ENCODE assay signal across 15 cellular contexts in genomic region chr15:66578286-66578875, GRCh38. TPM values are rescaled to one million over a fixed set of nuclear protein-coding genes. Genes with fewer than 3 reads are reported as not detected.
DNase-seq lines count a peak whose midpoint lies in the region; ATAC-seq, FAIRE-seq and TF ChIP-seq lines count a peak whose summit lies in the region.
"Had no signal": no experiment of that assay in that cellular context is flagged by ENCODE, and none has a peak within 500 bp of the region (broad histone marks: within the 10 kb centered on the region; RNA-seq: fewer than 3 reads in every experiment).

No MANE protein-coding gene starts in this region.

- H3K27me3 ChIP-seq in left ventricle myocardium inferior (ENCODE audit: low read depth): no peaks in the 10 kb centered on the region
- no peaks in the 10 kb centered on the region for H3K27me3 ChIP-seq in fibroblast of lung (ENCODE audit: control insufficient read depth, insufficient read depth, low read length)
- no peaks in the 10 kb centered on the region for H3K27me3 ChIP-seq in upper lobe of right lung
- H3K27me3 ChIP-seq in MM.1S (replicated peaks; ENCODE audit: insufficient read depth, low read length): no peaks in the 10 kb centered on the region
- H3K27me3 ChIP-seq: dorsolateral prefrontal cortex had no signal

- DNase-seq in left ventricle myocardium inferior (no peak), Right ventricle myocardium superior (no peak), RCC 7860 (ENCODE audit: low spot score) (peak; percentile 79), fibroblast of lung (ENCODE audit: low read depth in 2 of 2) (peak; percentile 70), upper lobe of right lung (no peak), MM.1S (no peak)
- DNase-seq in stimulated activated naive CD4-positive, alpha-beta T cell (lab: John Stamatoyannopoulos, UW): no peak
- DNase-seq: activated CD4-positive, CD25-positive, alpha-beta regulatory T cell; activated naive CD4-positive, alpha-beta T cell treated with anti-CD3 and anti-CD28 coated beads, Interleukin-2, amount 50 U/mL, for 16 hours; C1 segment of cervical spinal cord; dorsolateral prefrontal cortex; naive B cell; small intestine had no signal

- H3K4me1 ChIP-seq in left ventricle myocardium inferior (peaks cover 26% of the 10 kb centered on the region), fibroblast of lung (ENCODE audit: control insufficient read depth, extremely low read depth, insufficient read depth, low read length) (no peaks in the 10 kb centered on the region), upper lobe of right lung (no peaks in the 10 kb centered on the region), MM.1S (ENCODE audit: low read length) (no peaks in the 10 kb centered on the region)

- H3K4me2 ChIP-seq in fibroblast of lung (ENCODE audit: extremely low read depth, insufficient read depth, low read length) (no peak overlapping the region), MM.1S (ENCODE audit: low read depth, low read length) (no peak overlapping the region)

- peak overlapping the region; percentile 4 for H3K27ac ChIP-seq in left ventricle myocardium inferior (replicated peaks)
- H3K27ac ChIP-seq in fibroblast of lung (ENCODE audit: insufficient read depth, low read length): no peak overlapping the region
- H3K27ac ChIP-seq in upper lobe of right lung: no peak overlapping the region
- no peak overlapping the region for H3K27ac ChIP-seq in MM.1S (ENCODE audit: low read length)
- H3K27ac ChIP-seq: dorsolateral prefrontal cortex, RWPE1 had no signal

- TF ChIP-seq CTCF in left ventricle myocardium inferior (IDR thresholded peaks at IDR 0.05; ENCODE audit: borderline replicate concordance): no peak
- TF ChIP-seq CTCF in fibroblast of lung (conservative IDR thresholded peaks at IDR 0.05 in 1 of 2, IDR thresholded peaks at IDR 0.05 in 1 of 2; ENCODE audit: low read depth in 1 of 2, low read length in 2 of 2): no peak
- TF ChIP-seq CTCF in upper lobe of right lung (IDR thresholded peaks at IDR 0.05): no peak
- no peak for TF ChIP-seq CTCF in MM.1S (IDR thresholded peaks at IDR 0.05; ENCODE audit: low read length)

- ATAC-seq in Right ventricle myocardium superior (ENCODE audit: poor library complexity) (no peak), upper lobe of right lung (peak; percentile 70), GM21526 (IDR thresholded peaks at IDR 0.05; ENCODE audit: low FRiP score, unreplicated experiment) (no peak)

- no peaks in the 10 kb centered on the region for H3K9me2 ChIP-seq in MM.1S (replicated peaks; ENCODE audit: insufficient read depth, low read length)

- H3K4me3 ChIP-seq in left ventricle myocardium inferior: no peak overlapping the region
- no peak overlapping the region for H3K4me3 ChIP-seq in fibroblast of lung (replicated peaks in 1 of 4; ENCODE audit: control extremely low read depth in 1 of 4, insufficient read depth in 1 of 4, low read depth in 3 of 4, low read length in 4 of 4)
- no peak overlapping the region for H3K4me3 ChIP-seq in upper lobe of right lung
- H3K4me3 ChIP-seq in MM.1S (ENCODE audit: low read length): no peak overlapping the region
- H3K4me3 ChIP-seq: dorsolateral prefrontal cortex had no signal

- H3K9ac ChIP-seq in fibroblast of lung (ENCODE audit: insufficient read depth, low read length) (no peak overlapping the region), MM.1S (ENCODE audit: low read length) (no peak overlapping the region)

- H3K36me3 ChIP-seq in left ventricle myocardium inferior (no peaks in the 10 kb centered on the region), fibroblast of lung (ENCODE audit: control insufficient read depth, insufficient read depth, low read length) (no peaks in the 10 kb centered on the region), upper lobe of right lung (no peaks in the 10 kb centered on the region), MM.1S (replicated peaks; ENCODE audit: insufficient read depth, low read length) (no peaks in the 10 kb centered on the region)

- FAIRE-seq in RCC 7860 (lab: Jason Lieb, UNC): no peak
- FAIRE-seq: small intestine had no signal

- no peaks in the 10 kb centered on the region for H3F3A ChIP-seq in MM.1S (ENCODE audit: insufficient read depth, low read length)

- H3K79me2 ChIP-seq in fibroblast of lung (ENCODE audit: control insufficient read depth, insufficient read depth, low read length): no peaks in the 10 kb centered on the region
- no peaks in the 10 kb centered on the region for H3K79me2 ChIP-seq in MM.1S (ENCODE audit: low read length)

- H2AFZ ChIP-seq in fibroblast of lung (ENCODE audit: low read length): no peak overlapping the region
- H2AFZ ChIP-seq in MM.1S (ENCODE audit: low read length): no peak overlapping the region

- intact Hi-C loops in left ventricle myocardium inferior (cut with micrococcal nuclease) (no loop called here), Right ventricle myocardium superior (cut with DNase I) (no loop called here), upper lobe of right lung (cut with DNase I) (no loop called here)

- H4K20me1 ChIP-seq in fibroblast of lung (ENCODE audit: control insufficient read depth, extremely low read depth, insufficient read depth, low read length) (no peaks in the 10 kb centered on the region), MM.1S (ENCODE audit: insufficient read depth, low read length) (no peaks in the 10 kb centered on the region)

- H3K9me3 ChIP-seq in left ventricle myocardium inferior (replicated peaks) (no peaks in the 10 kb centered on the region), fibroblast of lung (ENCODE audit: control insufficient read depth, insufficient read depth, low read depth, low read length) (no peaks in the 10 kb centered on the region), upper lobe of right lung (no peaks in the 10 kb centered on the region), MM.1S (replicated peaks; ENCODE audit: insufficient read depth, low read length) (no peaks in the 10 kb centered on the region)

RNA-seq across cellular contexts. Expression of gene LCTL, which starts 12.6 kb away (rescaled TPM):
- total RNA-seq in left ventricle myocardium inferior (not detected), Right ventricle myocardium superior (not detected), fibroblast of lung (0.26 and 0.66 TPM in 2 replicates), upper lobe of right lung (not detected)
- 0.96 and 1.3 TPM in 2 replicates for polyA plus RNA-seq in fibroblast of lung
- 0.83 and 1.3 TPM in 2 replicates for polyA plus RNA-seq in fibroblast of lung (2012)
- polyA minus RNA-seq in fibroblast of lung (ENCODE audit: low replicate concordance): not detected in 2 replicates
- polyA plus RNA-seq: small intestine had no signal

Comparison
In these comparisons a context has a peak if more than half of its experiments do, and no peak if none do; other contexts are left out.
1. DNase-seq: peak in RCC 7860 (single experiment) and fibroblast of lung (2 of 2); none in left ventricle myocardium inferior (single experiment), Right ventricle myocardium superior (single experiment), upper lobe of right lung (single experiment), MM.1S (single experiment) and stimulated activated naive CD4-positive, alpha-beta T cell (0 of 6).